In genomic region chr7:131007439-131008330, GRCh38 we compare ENCODE assay signal across 7 cellular contexts.
A peak's percentile ranks its signal among the peaks of the same experiment; 100 is the strongest.
DNase-seq lines count a peak whose midpoint lies in the region; TF ChIP-seq lines count a peak whose summit lies in the region.

No MANE protein-coding gene starts in this region.

- H3K4me3 ChIP-seq in muscle layer of colon (ENCODE audit: low read depth in 1 of 2, low read length in 2 of 2) (no peak overlapping the region), tibial artery (no peak overlapping the region)

- no peaks in the 10 kb centered on the region for H3K36me3 ChIP-seq in muscle layer of colon (ENCODE audit: insufficient read depth, low read length)
- peaks cover 0 to 4% (median 0%) of the 10 kb centered on the region in 3 donors for H3K36me3 ChIP-seq in tibial artery

- peak overlapping the region; percentile 68 for H3K27ac ChIP-seq in epithelial cell of prostate
- H3K27ac ChIP-seq in muscle layer of colon (ENCODE audit: low read depth, low read length) = peak overlapping the region; percentile 40
- H3K27ac ChIP-seq in tibial artery = peak overlapping the region; percentile 53 to 55

- no peak overlapping the region for H3K9ac ChIP-seq in muscle layer of colon (ENCODE audit: low read length)

- H3K9me3 ChIP-seq in muscle layer of colon (ENCODE audit: low read length) = no peaks in the 10 kb centered on the region
- H3K9me3 ChIP-seq in tibial artery = no peaks in the 10 kb centered on the region

- H3K27me3 ChIP-seq in muscle layer of colon (ENCODE audit: control insufficient read depth in 1 of 2, insufficient read depth in 2 of 2, low read length in 2 of 2) (no peaks in the 10 kb centered on the region), tibial artery (no peaks in the 10 kb centered on the region)

- DNase-seq in GF-D8 (lab: John Stamatoyannopoulos, UW) (peak; percentile 63), HCEC 1CT (peak; percentile 84), NCI-H510A (lab: John Stamatoyannopoulos, UW) (peak; percentile 5), epithelial cell of prostate (ENCODE audit: low read depth, low spot score) (peak; percentile 56), tibial artery (peak in 1 of 2 donors; percentile 65)
- peak; percentile 53 for DNase-seq in activated CD8-positive, alpha-beta memory T cell treated with anti-CD3 and anti-CD28 coated beads, Interleukin-2, amount 50 U/mL, for 4 hours

- intact Hi-C loops in tibial artery (cut with DNase I; ENCODE audit: low total_unique reads) = loop anchor here (5.0 kb wide), 1 partner anchor 110 kb away; no protein-coding TSS in a partner anchor

- TF ChIP-seq CTCF in tibial artery (IDR thresholded peaks at IDR 0.05) = peak; percentile 40 to 44

- H3K4me1 ChIP-seq in muscle layer of colon (ENCODE audit: insufficient read depth, low read length) (peaks cover 49% of the 10 kb centered on the region), tibial artery (peaks cover 0 to 72% (median 53%) of the 10 kb centered on the region in 4 donors)
